ENCODE assay signal across 8 cellular contexts in the genomic region with DNA sequence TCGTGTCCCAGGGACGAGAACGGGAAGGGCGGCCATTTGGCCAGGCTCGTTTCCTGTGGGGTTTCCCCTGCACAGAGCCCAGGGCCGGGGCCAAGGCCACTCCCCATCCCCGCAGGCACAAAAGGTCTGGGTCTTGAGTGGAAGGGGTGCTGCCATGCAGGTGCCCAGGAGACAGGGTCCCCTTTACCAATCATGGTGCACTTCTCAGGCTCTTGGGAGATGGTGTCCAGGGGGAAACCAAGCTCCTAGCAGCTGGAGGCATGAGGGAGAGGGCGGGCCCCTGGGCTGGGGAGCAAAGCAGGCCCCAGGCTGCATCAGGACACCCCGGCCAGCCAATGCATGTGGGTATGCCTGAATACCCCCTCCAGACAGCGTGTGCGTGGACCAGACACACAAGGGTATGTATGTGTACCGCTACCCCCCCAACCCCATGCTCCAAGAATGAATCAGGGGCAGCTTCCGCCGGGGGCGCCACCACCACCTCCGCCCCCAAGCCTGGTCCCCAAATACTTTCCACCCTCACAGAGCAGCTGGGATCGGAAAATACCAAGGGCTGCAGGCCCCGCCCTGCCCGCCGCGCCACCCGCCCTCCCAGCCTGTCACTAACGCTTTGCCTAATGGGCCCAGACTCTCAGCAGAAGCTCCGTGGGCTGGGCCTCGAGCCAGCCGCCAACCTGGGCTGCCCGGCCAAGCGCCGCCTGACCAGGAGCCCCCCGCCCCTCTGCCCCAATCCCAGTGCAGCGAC. TPM values are rescaled to one million over a fixed set of nuclear protein-coding genes. Genes with fewer than 3 reads are reported as not detected.
DNase-seq lines count a peak whose midpoint lies in the region; ATAC-seq, FAIRE-seq and TF ChIP-seq lines count a peak whose summit lies in the region.

No MANE protein-coding gene starts in this region.

- ATAC-seq in activated B cell treated with CpG ODN at 0.5 μM for 24 hours (ENCODE audit: low read depth) (peak; percentile 45), HepG2 (no peak), HG02840 (IDR thresholded peaks at IDR 0.05; ENCODE audit: low FRiP score, unreplicated experiment) (no peak)

- H3K4me1 ChIP-seq in mammary epithelial cell (ENCODE audit: insufficient read depth, low read length), result peaks cover 39% of the 10 kb centered on the region
- H3K4me1 ChIP-seq in HepG2 (ENCODE audit: insufficient read depth, low read length), result peaks cover 53% of the 10 kb centered on the region

- H3K4me3 ChIP-seq in mammary epithelial cell (replicated peaks in 1 of 3; ENCODE audit: insufficient read depth in 1 of 3, low read depth in 2 of 3, low read length in 3 of 3) (peak overlapping the region; percentile 73 to 91 (median 86)), HepG2 (replicated peaks in 1 of 3; ENCODE audit: insufficient read depth in 1 of 3, low read depth in 2 of 3, low read length in 3 of 3) (no peak overlapping the region)

- POLR2A ChIA-PET in activated B cell treated with CpG ODN at 0.5 μM for 24 hours (lab: Charles Lee) (interaction anchor here (0.5 to 5.2 kb wide), 18 partner anchors 8 to 687 kb away, joined by 3 to 35 read pairs (median 5); a partner anchor contains a TSS), HepG2 (lab: Yijun Ruan, JAX) (no interaction called here)

- dilution Hi-C loops in mammary epithelial cell (cut with HindIII; ENCODE audit: low sequenced_read_pairs), result loop anchor here (10.0 kb wide), 1 partner anchor 105 kb away; no protein-coding TSS in a partner anchor

- peak overlapping the region; percentile 86 for H3K4me3 Mint-ChIP-seq in activated B cell treated with CpG ODN at 0.5 μM for 24 hours

- peak overlapping the region; percentile 92 for H3K27ac Mint-ChIP-seq in activated B cell treated with CpG ODN at 0.5 μM for 24 hours

- no peaks in the 10 kb centered on the region for H3K9me3 Mint-ChIP-seq in activated B cell treated with CpG ODN at 0.5 μM for 24 hours

- no peak overlapping the region for H2AFZ ChIP-seq in mammary epithelial cell (ENCODE audit: low read depth, low read length)
- no peak overlapping the region for H2AFZ ChIP-seq in HepG2 (ENCODE audit: low read length)

- WGBS in mammary epithelial cell (ENCODE audit: low coverage, missing lambda C conversion rate), result 3% methylated on average over 10 of the region's 31 CpGs
- 96% methylated on average over 19 of the region's 31 CpGs for WGBS in HepG2 (ENCODE audit: low lambda C conversion rate)

- in situ Hi-C loops in mammary epithelial cell (cut with MboI; ENCODE audit: low sequenced_read_pairs in 2 of 2), result no loop called here
- in situ Hi-C loops in HepG2 (cut with HindIII; ENCODE audit: extremely low pct_ligation_motif_present, low pct_unique_long_range_greater_than_20kb), result no loop called here

- CTCF ChIA-PET in activated B cell treated with CpG ODN at 0.5 μM for 24 hours (lab: Charles Lee) (interaction anchor here (0.8 kb wide), 1 partner anchor 23 kb away, joined by 3 read pairs; no protein-coding TSS in a partner anchor), mammary epithelial cell (lab: Charles Lee; ENCODE audit: low non-redundant PET) (no interaction called here), HepG2 (lab: Yijun Ruan, JAX; ENCODE audit: low intra/inter-chr PET ratio, low total read pairs) (no interaction called here)

- peak; percentile 94 for FAIRE-seq in GM19239 (lab: Jason Lieb, UNC)
- no peak for FAIRE-seq in HepG2 (lab: Jason Lieb, UNC)

- H3K79me2 ChIP-seq in mammary epithelial cell (ENCODE audit: insufficient read depth, low read length) (peaks cover 81% of the 10 kb centered on the region), HepG2 (ENCODE audit: insufficient read depth, low read length) (peaks cover 25% of the 10 kb centered on the region)

- no peak for TF ChIP-seq RAD21 in HepG2 (CRISPR knock-in tag; IDR thresholded peaks at IDR 0.05)

- H3K4me1 Mint-ChIP-seq in activated B cell treated with CpG ODN at 0.5 μM for 24 hours, result peaks cover 75% of the 10 kb centered on the region

- TF ChIP-seq EP300 in HepG2 (IDR thresholded peaks at IDR 0.05; ENCODE audit: low read depth in 2 of 2, low read length in 2 of 2), result no peak
- TF ChIP-seq EP300 in HepG2 (CRISPR knock-in tag; IDR thresholded peaks at IDR 0.05; ENCODE audit: borderline replicate concordance), result no peak

- TF ChIP-seq POLR2A in HepG2 (IDR thresholded peaks at IDR 0.05; ENCODE audit: insufficient read depth in 1 of 2, low read depth in 2 of 2, low read length in 2 of 2), result no peak

- H4K20me1 ChIP-seq in mammary epithelial cell (ENCODE audit: insufficient read depth, low read length) (peaks cover 12% of the 10 kb centered on the region), HepG2 (ENCODE audit: insufficient read depth, low read length) (no peaks in the 10 kb centered on the region)

- H3K36me3 ChIP-seq in mammary epithelial cell (ENCODE audit: insufficient read depth, low read length) (peaks cover 14% of the 10 kb centered on the region), HepG2 (replicated peaks in 1 of 2; ENCODE audit: control insufficient read depth in 1 of 2, insufficient read depth in 2 of 2, low read length in 2 of 2) (no peaks in the 10 kb centered on the region; a peak in 2 of 5 replicates)

- no peaks in the 10 kb centered on the region for H3K9me3 ChIP-seq in mammary epithelial cell (replicated peaks; ENCODE audit: insufficient read depth, low read length)
- H3K9me3 ChIP-seq in HepG2 (ENCODE audit: low read length), result no peaks in the 10 kb centered on the region

- intact Hi-C loops in activated B cell treated with CpG ODN at 0.5 μM for 24 hours (cut with micrococcal nuclease), result loop anchor here (1.0 kb wide), 4 partner anchors 8 to 685 kb away; a partner anchor contains a TSS
- intact Hi-C loops in mammary epithelial cell (cut with micrococcal nuclease), result no loop called here
- intact Hi-C loops in HepG2 (cut with micrococcal nuclease; ENCODE audit: unreplicated experiment), result no loop called here

- H3K36me3 Mint-ChIP-seq in activated B cell treated with CpG ODN at 0.5 μM for 24 hours (ENCODE audit: low read depth), result peaks cover 6% of the 10 kb centered on the region

- H3K27me3 ChIP-seq in mammary epithelial cell (ENCODE audit: insufficient read depth, low read length) (no peaks in the 10 kb centered on the region), HepG2 (ENCODE audit: control insufficient read depth in 1 of 2, insufficient read depth in 2 of 2, low read length in 2 of 2) (no peaks in the 10 kb centered on the region)

- H3K27ac ChIP-seq in mammary epithelial cell (ENCODE audit: insufficient read depth, low read depth, low read length) (peak overlapping the region; percentile 96), HepG2 (ENCODE audit: extremely low read length, insufficient read depth, low read length) (no peak overlapping the region)

- BruUV-seq in mammary epithelial cell (replicated peaks; lab: Mats Ljungman, UMichigan) (no TSS peak), HepG2 (replicated peaks; lab: Mats Ljungman, UMichigan) (no TSS peak)

- H3K9ac ChIP-seq in mammary epithelial cell (ENCODE audit: insufficient read depth, low read length) (peak overlapping the region; percentile 96), HepG2 (ENCODE audit: insufficient read depth, low read depth, low read length) (no peak overlapping the region)

- H3K27me3 Mint-ChIP-seq in activated B cell treated with CpG ODN at 0.5 μM for 24 hours, result no peaks in the 10 kb centered on the region

- TF ChIP-seq CTCF in activated B cell treated with CpG ODN at 0.5 μM for 24 hours (IDR thresholded peaks at IDR 0.05) (no peak), mammary epithelial cell (conservative IDR thresholded peaks at IDR 0.05 in 1 of 2, IDR thresholded peaks at IDR 0.05 in 1 of 2; ENCODE audit: extremely low read depth in 1 of 2, insufficient read depth in 1 of 2, low read depth in 1 of 2, low read length in 2 of 2) (no peak), HepG2 (CRISPR knock-in tag; IDR thresholded peaks at IDR 0.05) (no peak)

- H3K4me2 ChIP-seq in mammary epithelial cell (ENCODE audit: insufficient read depth, low read depth, low read length) (peak overlapping the region; percentile 78), HepG2 (ENCODE audit: low read depth, low read length) (no peak overlapping the region)

- DNase-seq in AG20443 (ENCODE audit: low spot score) (peak; percentile 59), GM19239 (ENCODE audit: insufficient read length, low spot score) (peak; percentile 93), KG1 (lab: John Stamatoyannopoulos, UW) (peak; percentile 93), activated B cell treated with CpG ODN at 0.5 μM for 24 hours (peak; percentile 70), mammary epithelial cell (peak; percentile 83), HepG2 (ENCODE audit: low spot score) (no peak)
- DNase-seq in stimulated activated CD4-positive, alpha-beta T cell treated with anti-CD3 and anti-CD28 coated beads, TNF-alpha, amount 100 ng/mL, for 24 hours (ENCODE audit: low read depth in 3 of 3), result peak; percentile 70 to 93 (median 80)

RNA-seq across cellular contexts. Expression of a gene that starts 37.6 kb away (rescaled TPM):
- not detected in 2 replicates for total RNA-seq in activated B cell treated with CpG ODN at 0.5 μM for 24 hours
- total RNA-seq in mammary epithelial cell, result under 1 TPM in 1 of 2 donors, not detected in 1; 0.73 TPM
- polyA plus RNA-seq in mammary epithelial cell, result not detected
- not detected for polyA minus RNA-seq in mammary epithelial cell
- not detected in 2 replicates for total RNA-seq in HepG2 (2016; rRNA removed; fragmentation: Illumina TruSeq; extraction: Trizol)
- not detected in 2 replicates for total RNA-seq in HepG2 (2016; cell fraction: cytosol; rRNA removed; fragmentation: Illumina TruSeq; extraction: Trizol; ENCODE audit: low read depth)
- total RNA-seq in HepG2 (2016; cell fraction: insoluble cytoplasmic fraction; rRNA removed; fragmentation: Illumina TruSeq; extraction: Trizol), result not detected in 2 replicates
- total RNA-seq in HepG2 (2016; cell fraction: membrane; rRNA removed; fragmentation: Illumina TruSeq; extraction: Trizol), result not detected in 2 replicates
- not detected in 2 replicates for total RNA-seq in HepG2 (2016; cell fraction: nucleus; rRNA removed; fragmentation: Illumina TruSeq; extraction: Trizol)
- 0.21 TPM in 1 of 2 replicates, not detected in the other for polyA plus RNA-seq in HepG2 (2011; rRNA removed)
- polyA plus RNA-seq in HepG2 (2011; cell fraction: cytosol; rRNA removed), result not detected in 2 replicates
- polyA plus RNA-seq in HepG2 (2011; cell fraction: nucleus; rRNA removed), result 1.1 and 1.8 TPM in 2 replicates
- polyA plus RNA-seq in HepG2 (2012), result 1.1 TPM in 1 of 2 replicates, not detected in the other
- polyA plus RNA-seq in HepG2 (2016; cell fraction: cytosol; fragmentation: Illumina TruSeq; extraction: Trizol; ENCODE audit: low read depth), result not detected in 2 replicates
- not detected in 2 replicates for polyA plus RNA-seq in HepG2 (2016; cell fraction: insoluble cytoplasmic fraction; fragmentation: Illumina TruSeq; extraction: Trizol; ENCODE audit: low read depth)
- polyA plus RNA-seq in HepG2 (2016; cell fraction: membrane; fragmentation: Illumina TruSeq; extraction: Trizol; ENCODE audit: low read depth), result not detected in 2 replicates
- polyA plus RNA-seq in HepG2 (2016; cell fraction: nucleus; fragmentation: Illumina TruSeq; extraction: Trizol; ENCODE audit: insufficient read depth, low read depth), result not detected in 2 replicates
- not detected in 2 replicates for polyA minus RNA-seq in HepG2 (2011; rRNA and poly(A)+ RNA removed; ENCODE audit: low replicate concordance)
- not detected in 2 replicates for polyA minus RNA-seq in HepG2 (2011; cell fraction: cytosol; rRNA and poly(A)+ RNA removed)
- not detected in 2 replicates for polyA minus RNA-seq in HepG2 (2011; cell fraction: nucleus; rRNA and poly(A)+ RNA removed)

RNA-seq across cellular contexts. Expression of a gene that starts 44.1 kb away (rescaled TPM):
- total RNA-seq in activated B cell treated with CpG ODN at 0.5 μM for 24 hours, result 8.5 and 11.2 TPM in 2 replicates
- 1 to 10 TPM; 3.2 to 5.4 TPM for total RNA-seq in mammary epithelial cell
- polyA plus RNA-seq in mammary epithelial cell, result 1.3 TPM
- 1.8 TPM for polyA minus RNA-seq in mammary epithelial cell
- total RNA-seq in HepG2 (2016; rRNA removed; fragmentation: Illumina TruSeq; extraction: Trizol), result 0.27 and 0.33 TPM in 2 replicates
- 0.10 and 0.35 TPM in 2 replicates for total RNA-seq in HepG2 (2016; cell fraction: cytosol; rRNA removed; fragmentation: Illumina TruSeq; extraction: Trizol; ENCODE audit: low read depth)
- total RNA-seq in HepG2 (2016; cell fraction: insoluble cytoplasmic fraction; rRNA removed; fragmentation: Illumina TruSeq; extraction: Trizol), result 0.22 and 0.28 TPM in 2 replicates
- total RNA-seq in HepG2 (2016; cell fraction: membrane; rRNA removed; fragmentation: Illumina TruSeq; extraction: Trizol), result 0.09 and 0.14 TPM in 2 replicates
- total RNA-seq in HepG2 (2016; cell fraction: nucleus; rRNA removed; fragmentation: Illumina TruSeq; extraction: Trizol), result 0.28 and 0.37 TPM in 2 replicates
- 0.86 and 1.8 TPM in 2 replicates for polyA plus RNA-seq in HepG2 (2011; rRNA removed)
- polyA plus RNA-seq in HepG2 (2011; cell fraction: cytosol; rRNA removed), result 0.91 and 1.2 TPM in 2 replicates
- polyA plus RNA-seq in HepG2 (2011; cell fraction: nucleus; rRNA removed), result 3.4 and 3.5 TPM in 2 replicates
- polyA plus RNA-seq in HepG2 (2012), result 1.5 and 2.1 TPM in 2 replicates
- 0.02 TPM in 1 of 2 replicates, not detected in the other for polyA plus RNA-seq in HepG2 (2016; cell fraction: cytosol; fragmentation: Illumina TruSeq; extraction: Trizol; ENCODE audit: low read depth)
- polyA plus RNA-seq in HepG2 (2016; cell fraction: insoluble cytoplasmic fraction; fragmentation: Illumina TruSeq; extraction: Trizol; ENCODE audit: low read depth), result 0.38 and 0.45 TPM in 2 replicates
- polyA plus RNA-seq in HepG2 (2016; cell fraction: membrane; fragmentation: Illumina TruSeq; extraction: Trizol; ENCODE audit: low read depth), result 0.14 and 0.20 TPM in 2 replicates
- 0.48 and 0.55 TPM in 2 replicates for polyA plus RNA-seq in HepG2 (2016; cell fraction: nucleus; fragmentation: Illumina TruSeq; extraction: Trizol; ENCODE audit: insufficient read depth, low read depth)
- 1.7 and 5.3 TPM in 2 replicates for polyA minus RNA-seq in HepG2 (2011; rRNA and poly(A)+ RNA removed; ENCODE audit: low replicate concordance)
- polyA minus RNA-seq in HepG2 (2011; cell fraction: cytosol; rRNA and poly(A)+ RNA removed), result 2.5 and 2.7 TPM in 2 replicates
- 2.1 and 2.4 TPM in 2 replicates for polyA minus RNA-seq in HepG2 (2011; cell fraction: nucleus; rRNA and poly(A)+ RNA removed)

Comparison
In these comparisons a context has a peak if more than half of its experiments do, and no peak if none do; other contexts are left out.
1. H3K4me3 ChIP-seq: peak in mammary epithelial cell (3 of 3); none in HepG2 (0 of 3).